Comparison of ENCODE assay signal across 8 cellular contexts in genomic region chr7:83947260-83947659, GRCh38.
A peak's percentile ranks its signal among the peaks of the same experiment; 100 is the strongest.
DNase-seq lines count a peak whose midpoint lies in the region; ATAC-seq and TF ChIP-seq lines count a peak whose summit lies in the region.

No MANE protein-coding gene starts in this region.

- ATAC-seq in GM18511 (IDR thresholded peaks at IDR 0.05; ENCODE audit: unreplicated experiment) (peak; percentile 82), HG03354 (IDR thresholded peaks at IDR 0.05; ENCODE audit: poor library complexity, severe bottlenecking, unreplicated experiment) (peak; percentile 69), HG03135 (IDR thresholded peaks at IDR 0.05; ENCODE audit: unreplicated experiment) (no peak), HG03457 (IDR thresholded peaks at IDR 0.05; ENCODE audit: unreplicated experiment) (no peak)

- TF ChIP-seq CTCF in RWPE1 (conservative IDR thresholded peaks at IDR 0.05; ENCODE audit: low read depth), result peak; percentile 19; the same call in 1 of the 2 replicates

- POLR2A ChIA-PET in RWPE1 (lab: Yijun Ruan, JAX; ENCODE audit: low non-redundant PET), result no interaction called here

- no peak overlapping the region for H3K27ac ChIP-seq in RWPE1

- CTCF ChIA-PET in RWPE1 (lab: Yijun Ruan, JAX), result interaction anchor here (0.6 to 1.1 kb wide), 3 partner anchors 11 to 13 kb away, joined by 3 to 5 read pairs (median 3); no protein-coding TSS in a partner anchor

- DNase-seq in ACHN, result peak; percentile 38
- DNase-seq in RWPE1 (ENCODE audit: low spot score), result no peak
- peak; percentile 33 for DNase-seq in iPS DF 4.7 (ENCODE audit: extremely low read depth, low spot score)
- no peak for DNase-seq in activated T-cell treated with anti-CD3 and anti-CD28 coated beads, Interleukin-2, amount 50 U/mL, for 1 hour

- in situ Hi-C loops in ACHN (cut with HindIII; ENCODE audit: low pct_ligation_motif_present, low pct_unique_long_range_greater_than_20kb, low sequenced_read_pairs), result loop anchor here (25.0 kb wide), 1 partner anchor 1065 kb away; no protein-coding TSS in a partner anchor

Comparison
In these comparisons a context has a peak if more than half of its experiments do, and no peak if none do; other contexts are left out.
1. DNase-seq: peak in ACHN (single experiment) and iPS DF 4.7 (single experiment); none in RWPE1 (single experiment) and activated T-cell treated with anti-CD3 and anti-CD28 coated beads, Interleukin-2, amount 50 U/mL, for 1 hour (single experiment).
2. ATAC-seq: peak in GM18511 (single experiment) and HG03354 (single experiment); none in HG03135 (single experiment) and HG03457 (single experiment).